13 cellular contexts compared by ENCODE assay signal in genomic region chr16:16167927-16168326, GRCh38. TPM values are rescaled to one million over a fixed set of nuclear protein-coding genes. Genes with fewer than 3 reads are reported as not detected.
DNase-seq lines count a peak whose midpoint lies in the region; ATAC-seq and TF ChIP-seq lines count a peak whose summit lies in the region.
"Had no signal": no experiment of that assay in that cellular context is flagged by ENCODE, and none has a peak within 500 bp of the region (broad histone marks: within the 10 kb centered on the region; RNA-seq: fewer than 3 reads in every experiment).

No MANE protein-coding gene starts in this region.

- H3K4ac ChIP-seq in H9 (ENCODE audit: low read depth, low read length), result no peak overlapping the region

- no peak overlapping the region for H4K91ac ChIP-seq in H9 (ENCODE audit: insufficient read length, low read depth, low read length)

- H3K79me1 ChIP-seq in H9 (ENCODE audit: insufficient read depth, low read depth, low read length, poor library complexity, severe bottlenecking), result no peaks in the 10 kb centered on the region

- intact Hi-C loops in spleen (cut with DNase I; ENCODE audit: low total_unique reads), result no loop called here

- H3K36me3 ChIP-seq in OCI-LY1 (ENCODE audit: insufficient read depth, low read length) (no peaks in the 10 kb centered on the region), spleen (no peaks in the 10 kb centered on the region)

- H2BK120ac ChIP-seq in H9 (ENCODE audit: low read depth, low read length, poor library complexity, severe bottlenecking), result no peak overlapping the region

- H3T11ph ChIP-seq in H9 (ENCODE audit: low read length), result no peak overlapping the region

- no peaks in the 10 kb centered on the region for H3K9me2 ChIP-seq in OCI-LY1 (ENCODE audit: low read depth, low read length)

- H3K56ac ChIP-seq in H9 (ENCODE audit: insufficient read length, low read depth, low read length), result no peak overlapping the region

- H3K4me3 Mint-ChIP-seq in H9, result no peak overlapping the region
- H3K4me3 Mint-ChIP-seq in chondrocyte (ENCODE audit: unreplicated experiment), result no peak overlapping the region
- H3K4me3 Mint-ChIP-seq in T-helper 2 cell treated with Interferon-gamma antibody and Interleukin-4, amounts not matched to agents 5 μg/mL and 100 μg/mL, for 36 hours, result no peak overlapping the region
- H3K4me3 Mint-ChIP-seq: B cell; CD4-positive, alpha-beta T cell had no signal

- H2BK5ac ChIP-seq in H9 (ENCODE audit: insufficient read length, low read length), result no peak overlapping the region

- H4K8ac ChIP-seq in H9 (replicated peaks; ENCODE audit: insufficient read length, low read depth, low read length), result no peak overlapping the region

- H3K27ac Mint-ChIP-seq in H9 (no peak overlapping the region), chondrocyte (ENCODE audit: unreplicated experiment) (no peak overlapping the region)
- no peak overlapping the region for H3K27ac Mint-ChIP-seq in T-helper 2 cell treated with Interferon-gamma antibody and Interleukin-4, amounts not matched to agents 5 μg/mL and 100 μg/mL, for 36 hours
- H3K27ac Mint-ChIP-seq: B cell; CD4-positive, alpha-beta T cell had no signal

- no peak overlapping the region for H2BK20ac ChIP-seq in H9 (ENCODE audit: low read depth, low read length, poor library complexity, severe bottlenecking)

- H3K9ac ChIP-seq in H9 (ENCODE audit: extremely low read depth, insufficient read length, low read length), result no peak overlapping the region
- H3K9ac ChIP-seq in OCI-LY1 (ENCODE audit: low read length), result no peak overlapping the region

- no peak overlapping the region for H2BK12ac ChIP-seq in H9 (ENCODE audit: insufficient read length, low read depth, low read length)

- no peak overlapping the region for H3K27ac ChIP-seq in H9 (ENCODE audit: insufficient read length, low read depth, low read length)
- H3K27ac ChIP-seq in OCI-LY1 (ENCODE audit: low read depth, low read length, poor library complexity, severe bottlenecking), result no peak overlapping the region
- H3K27ac ChIP-seq in spleen, result no peak overlapping the region

- no peaks in the 10 kb centered on the region for H3K9me3 ChIP-seq in H9 (ENCODE audit: control insufficient read depth, low read depth, low read length)
- H3K9me3 ChIP-seq in OCI-LY1 (ENCODE audit: low read length), result peaks cover 4% of the 10 kb centered on the region; the same call in 1 of the 2 replicates
- H3K9me3 ChIP-seq in spleen, result no peaks in the 10 kb centered on the region

- no peak overlapping the region for H4K5ac ChIP-seq in H9 (ENCODE audit: insufficient read length, low read depth, low read length)

- peaks cover 4% of the 10 kb centered on the region for H3K27me3 Mint-ChIP-seq in H9 (ENCODE audit: low read depth)
- no peaks in the 10 kb centered on the region for H3K27me3 Mint-ChIP-seq in chondrocyte (ENCODE audit: low read depth)
- H3K27me3 Mint-ChIP-seq in T-helper 2 cell treated with Interferon-gamma antibody and Interleukin-4, amounts not matched to agents 5 μg/mL and 100 μg/mL, for 36 hours (ENCODE audit: low read depth), result no peaks in the 10 kb centered on the region
- H3K27me3 Mint-ChIP-seq: B cell had no signal

- H3K27me3 ChIP-seq in H9 (ENCODE audit: insufficient read depth, low read length) (no peaks in the 10 kb centered on the region), OCI-LY1 (ENCODE audit: insufficient read depth, low read length) (peaks cover 5% of the 10 kb centered on the region; the same call in 1 of the 2 replicates), spleen (replicated peaks in 1 of 7) (no peaks in the 10 kb centered on the region)

- no peaks in the 10 kb centered on the region for H3F3A ChIP-seq in OCI-LY1 (ENCODE audit: insufficient read depth, low read length)

- no peak overlapping the region for H2BK15ac ChIP-seq in H9 (ENCODE audit: low read depth, low read length)

- TF ChIP-seq CTCF in H9 (conservative IDR thresholded peaks at IDR 0.05) (peak; percentile 22; the same call in 1 of the 3 replicates), OCI-LY1 (IDR thresholded peaks at IDR 0.05; ENCODE audit: low read length) (peak; percentile 26; the same call in 1 of the 2 replicates), chondrocyte (IDR thresholded peaks at IDR 0.05) (no peak), spleen (IDR thresholded peaks at IDR 0.05 in 8 of 11, conservative IDR thresholded peaks at IDR 0.05 in 3 of 11) (no peak)

- H2AFZ ChIP-seq in H9 (ENCODE audit: low read length) (no peak overlapping the region), OCI-LY1 (ENCODE audit: low read length) (no peak overlapping the region)

- H3K4me1 Mint-ChIP-seq in H9 (no peaks in the 10 kb centered on the region), chondrocyte (ENCODE audit: low read depth) (no peaks in the 10 kb centered on the region)
- no peaks in the 10 kb centered on the region for H3K4me1 Mint-ChIP-seq in T-helper 2 cell treated with Interferon-gamma antibody and Interleukin-4, amounts not matched to agents 5 μg/mL and 100 μg/mL, for 36 hours (ENCODE audit: low read depth)
- H3K4me1 Mint-ChIP-seq: B cell had no signal

- no peak overlapping the region for H3K4me3 ChIP-seq in OCI-LY1 (ENCODE audit: low read depth, low read length, poor library complexity, severe bottlenecking)
- no peak overlapping the region for H3K4me3 ChIP-seq in spleen
- H3K4me3 ChIP-seq: GM12878 had no signal

- ATAC-seq in HG02885 (IDR thresholded peaks at IDR 0.05; ENCODE audit: poor library complexity, unreplicated experiment), result no peak
- ATAC-seq in GM18517 (IDR thresholded peaks at IDR 0.05; ENCODE audit: unreplicated experiment), result no peak
- ATAC-seq: GM12878 had no signal

- no peak for TF ChIP-seq POLR2A in spleen (IDR thresholded peaks at IDR 0.05)

- no CpG with 5 or more reads among the region's 11 CpGs for WGBS in H9 (ENCODE audit: extremely low coverage, insufficient read length, low lambda C conversion rate)
- WGBS in spleen, 5 donors, result 75 to 88% (median 86%) methylated on average over 9 to 11 of the region's 11 CpGs

- no peaks in the 10 kb centered on the region for H3K23me2 ChIP-seq in H9 (ENCODE audit: insufficient read length, low read depth, low read length, poor library complexity, severe bottlenecking)

- H3K14ac ChIP-seq in H9 (ENCODE audit: insufficient read depth, low read length), result no peak overlapping the region

- H3K18ac ChIP-seq in H9 (ENCODE audit: insufficient read length, low read depth, low read length), result no peak overlapping the region

- no peak overlapping the region for H3K4me2 ChIP-seq in H9 (ENCODE audit: insufficient read depth, insufficient read length, low read length)
- H3K4me2 ChIP-seq in OCI-LY1 (ENCODE audit: low read length), result no peak overlapping the region

- no peak overlapping the region for H2AK5ac ChIP-seq in H9 (ENCODE audit: insufficient read length, low read length)

- H4K20me1 ChIP-seq in H9 (ENCODE audit: control insufficient read depth, insufficient read depth, insufficient read length) (no peaks in the 10 kb centered on the region), OCI-LY1 (ENCODE audit: insufficient read depth, low read length) (no peaks in the 10 kb centered on the region)

- no peaks in the 10 kb centered on the region for H3K9me3 Mint-ChIP-seq in H9
- H3K9me3 Mint-ChIP-seq in chondrocyte (ENCODE audit: low read depth), result peaks cover 4% of the 10 kb centered on the region
- H3K9me3 Mint-ChIP-seq in T-helper 2 cell treated with Interferon-gamma antibody and Interleukin-4, amounts not matched to agents 5 μg/mL and 100 μg/mL, for 36 hours, result peaks cover 3% of the 10 kb centered on the region
- H3K9me3 Mint-ChIP-seq: CD4-positive, alpha-beta T cell had no signal

- no peak overlapping the region for H3K23ac ChIP-seq in H9 (ENCODE audit: insufficient read length, low read depth, low read length)

- H3K36me3 Mint-ChIP-seq in H9 (ENCODE audit: insufficient read depth in 1 of 3, low read depth in 3 of 3) (no peaks in the 10 kb centered on the region; a peak in 1 of 7 replicates), chondrocyte (ENCODE audit: low read depth) (peaks cover 1% of the 10 kb centered on the region)
- no peaks in the 10 kb centered on the region for H3K36me3 Mint-ChIP-seq in T-helper 2 cell treated with Interferon-gamma antibody and Interleukin-4, amounts not matched to agents 5 μg/mL and 100 μg/mL, for 36 hours (ENCODE audit: low read depth)

- DNase-seq in H9 (no peak), chondrocyte (ENCODE audit: low spot score) (peak; percentile 47), spleen (peak; percentile 40)
- DNase-seq in T-helper 2 cell treated with Interferon-gamma antibody and Interleukin-4, amounts not matched to agents 5 μg/mL and 100 μg/mL, for 36 hours (ENCODE audit: low spot score), result no peak
- DNase-seq: C1 segment of cervical spinal cord; CD4-positive, alpha-beta T cell; DMS79; H7 had no signal

- H3K4me1 ChIP-seq in H9 (ENCODE audit: insufficient read depth, low read length) (no peaks in the 10 kb centered on the region), OCI-LY1 (ENCODE audit: insufficient read depth, low read length, severe bottlenecking) (no peaks in the 10 kb centered on the region), spleen (no peaks in the 10 kb centered on the region)

- H3K79me2 ChIP-seq in H9 (ENCODE audit: insufficient read depth, low read length), result no peaks in the 10 kb centered on the region
- no peaks in the 10 kb centered on the region for H3K79me2 ChIP-seq in OCI-LY1 (ENCODE audit: insufficient read depth, low read length)

RNA-seq across cellular contexts. Expression of gene ABCC6, which starts 55.4 kb away (rescaled TPM):
- total RNA-seq in H9 (2021), result 1.1 TPM in 2 replicates
- 0.99 to 2.7 TPM (median 1.5 TPM) in 3 replicates for total RNA-seq in chondrocyte
- total RNA-seq in spleen, result under 1 TPM; 0.22 to 0.94 (median 0.52) TPM
- under 1 TPM; 0.14 to 0.50 (median 0.38) TPM for polyA plus RNA-seq in spleen
- total RNA-seq: B cell; CD4-positive, alpha-beta T cell; GM12878 had no signal

Comparison
In these comparisons a context has a peak if more than half of its experiments do, and no peak if none do; other contexts are left out.
1. DNase-seq: peak in chondrocyte (single experiment) and spleen (single experiment); none in H9 (single experiment) and T-helper 2 cell treated with Interferon-gamma antibody and Interleukin-4, amounts not matched to agents 5 μg/mL and 100 μg/mL, for 36 hours (single experiment).
2. CTCF ChIP-seq: peak in H9 (single experiment) and OCI-LY1 (single experiment); none in chondrocyte (single experiment) and spleen (0 of 11).